ENCODE assay signal across 14 cellular contexts in the genomic region with DNA sequence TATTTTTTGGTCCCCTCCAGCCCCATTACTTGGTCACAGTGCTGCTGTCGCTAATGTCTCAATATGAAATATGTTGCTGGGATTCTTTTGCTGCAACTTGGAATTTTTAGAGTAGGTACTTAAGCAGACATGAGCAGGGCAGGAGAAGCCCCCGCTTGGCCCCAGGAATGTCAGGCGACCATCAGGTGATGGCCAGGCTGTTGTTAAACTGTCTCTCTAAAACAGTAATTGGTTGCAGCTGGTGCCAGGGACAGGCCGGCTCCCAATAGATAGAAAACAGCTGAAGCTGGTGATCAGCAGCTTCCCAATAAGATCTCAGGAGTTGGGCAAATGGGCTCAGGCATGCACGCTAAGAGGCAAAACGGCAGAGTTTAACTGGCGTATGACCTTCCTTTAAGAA.
"Had no signal": no experiment of that assay in that cellular context is flagged by ENCODE, and none has a peak within 500 bp of the region (broad histone marks: within the 10 kb centered on the region; RNA-seq: fewer than 3 reads in every experiment).

No MANE protein-coding gene starts in this region.

- H3K27ac ChIP-seq: esophagus squamous epithelium, pancreas, VCaP had no signal

- DNase-seq: activated CD4-positive, alpha-beta T cell treated with anti-CD3 and anti-CD28 coated beads for 1 hour; activated CD4-positive, alpha-beta T cell treated with anti-CD3 and anti-CD28 coated beads, Interleukin-2, amount 50 U/mL, for 4 hours; activated gamma-delta T cell; effector CD4-positive, alpha-beta T cell; esophagus squamous epithelium; islet precursor cell; left colon; mucosa of descending colon; naive thymus-derived CD8-positive, alpha-beta T cell; pancreas; sigmoid colon; stimulated activated naive CD4-positive, alpha-beta T cell; thyroid gland had no signal

- H3K27me3 ChIP-seq: esophagus squamous epithelium, pancreas, sigmoid colon, thyroid gland had no signal

- H3K9me3 ChIP-seq: esophagus squamous epithelium, mucosa of descending colon, pancreas, sigmoid colon, thyroid gland had no signal

- ATAC-seq: left colon; mucosa of descending colon; naive thymus-derived CD8-positive, alpha-beta T cell; pancreas had no signal

- H3K4me3 ChIP-seq: esophagus squamous epithelium, mucosa of descending colon, pancreas, sigmoid colon, thyroid gland had no signal

- H3K36me3 ChIP-seq: esophagus squamous epithelium, pancreas, sigmoid colon, thyroid gland had no signal
